ENCODE assay signal across 8 cellular contexts in genomic region chr3:59212128-59212764, GRCh38.
DNase-seq lines count a peak whose midpoint lies in the region; ATAC-seq and TF ChIP-seq lines count a peak whose summit lies in the region.

No MANE protein-coding gene starts in this region.

- peak; percentile 82 for ATAC-seq in GM21576 (IDR thresholded peaks at IDR 0.05; ENCODE audit: unreplicated experiment)
- ATAC-seq in SK-N-SH treated with all-trans-retinoic acid at 6 μM for 48 hours = peak; percentile 96
- no peak for ATAC-seq in GM21737 (IDR thresholded peaks at IDR 0.05; ENCODE audit: unreplicated experiment)

- DNase-seq in NCI-H2081 (lab: John Stamatoyannopoulos, UW) = peak; percentile 10 to 48
- no peak for DNase-seq in NCI-H2081 treated with DMSO at 0.1 percent for 48 hours (lab: John Stamatoyannopoulos, UW)
- peak; percentile 64 for DNase-seq in M059J (ENCODE audit: low read depth)
- peak; percentile 51 for DNase-seq in fibroblast of mammary gland (ENCODE audit: low read depth)
- no peak for DNase-seq in neural crest cell (ENCODE audit: low read depth, low spot score)

- no peak overlapping the region for H3K4me3 ChIP-seq in fibroblast of mammary gland (ENCODE audit: control insufficient read depth, low read depth, low read length)

- H3K9me3 Mint-ChIP-seq in neural crest cell = no peaks in the 10 kb centered on the region

- TF ChIP-seq CTCF in fibroblast of mammary gland (conservative IDR thresholded peaks at IDR 0.05; ENCODE audit: control insufficient read depth, insufficient read depth, low read depth, low read length) (peak; percentile 58), neural crest cell (conservative IDR thresholded peaks at IDR 0.05) (peak; percentile 85)

- H3K4me1 Mint-ChIP-seq in neural crest cell = peaks cover 8% of the 10 kb centered on the region

- H3K27me3 Mint-ChIP-seq in neural crest cell (ENCODE audit: low read depth) = no peaks in the 10 kb centered on the region

- H3K27ac Mint-ChIP-seq in neural crest cell (ENCODE audit: unreplicated experiment) = no peak overlapping the region

- no peaks in the 10 kb centered on the region for H3K36me3 Mint-ChIP-seq in neural crest cell (ENCODE audit: low read depth)

- H3K4me3 Mint-ChIP-seq in neural crest cell = no peak overlapping the region

TF ChIP-seq in SK-N-SH treated with all-trans-retinoic acid at 6 μM for 48 hours, 23 proteins besides CTCF, POLR2A, EP300 and RAD21:
- TF ChIP-seq CSDC2 (CRISPR knock-in tag; IDR thresholded peaks at IDR 0.05) (no peak), ARNTL (CRISPR knock-in tag; IDR thresholded peaks at IDR 0.05; ENCODE audit: borderline replicate concordance, low read depth) (no peak)

Comparison
In these comparisons a context has a peak if more than half of its experiments do, and no peak if none do; other contexts are left out.
1. DNase-seq: peak in NCI-H2081 (2 of 2), M059J (single experiment) and fibroblast of mammary gland (single experiment); none in NCI-H2081 treated with DMSO at 0.1 percent for 48 hours (single experiment) and neural crest cell (single experiment).